8 cellular contexts compared by ENCODE assay signal in the genomic region with DNA sequence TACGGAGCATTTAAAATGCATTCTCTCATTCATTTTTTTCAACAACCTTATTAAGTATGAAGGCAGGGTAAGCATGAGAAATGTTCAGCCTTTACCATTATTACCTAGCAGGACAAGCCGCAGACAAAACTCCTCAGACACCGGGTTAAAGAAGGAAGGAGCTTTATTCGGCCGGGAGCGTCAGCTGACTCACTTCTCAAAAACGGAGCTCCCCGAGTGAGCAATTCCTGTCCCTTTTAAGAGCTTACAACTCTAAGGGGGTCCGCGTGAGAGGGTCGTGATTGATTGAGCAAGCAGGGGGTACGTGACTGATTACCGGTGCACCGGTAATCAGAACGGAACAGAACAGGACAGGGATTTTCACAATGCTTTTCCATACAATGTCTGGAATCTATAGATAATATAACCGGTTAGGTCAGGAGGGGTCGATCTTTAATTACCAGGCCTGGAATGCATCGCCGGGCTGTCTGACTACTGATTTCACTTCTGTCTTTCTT. TPM values are rescaled to one million over a fixed set of nuclear protein-coding genes. Genes with fewer than 3 reads are reported as not detected.
DNase-seq lines count a peak whose midpoint lies in the region; ATAC-seq and TF ChIP-seq lines count a peak whose summit lies in the region.
"Not testable (repeated sequence)": the region's sequence is repeated elsewhere in the genome, so short reads cannot be mapped to it uniquely, and the experiment has no call there.

No MANE protein-coding gene starts in this region.

- ATAC-seq in GM21360 (IDR thresholded peaks at IDR 0.05; ENCODE audit: unreplicated experiment) (peak; percentile 4), HG03432 (IDR thresholded peaks at IDR 0.05; ENCODE audit: unreplicated experiment) (peak; percentile 15)
- ATAC-seq in activated T-helper 17 cell treated with anti-CD3 and anti-CD28 coated beads, Interleukin-2, amount 50 U/mL, for 72 hours (replicated peaks), result peak; percentile 27

- not testable (repeated sequence) for H3K23ac ChIP-seq in mesenchymal stem cell (ENCODE audit: low read length in 2 of 2)

- peaks cover 17% of the 10 kb centered on the region for H3K4me1 Mint-ChIP-seq in activated T-helper 17 cell treated with anti-CD3 and anti-CD28 coated beads, Interleukin-2, amount 50 U/mL, for 72 hours

- H3K4me1 ChIP-seq in Peyer's patch, result peaks cover 0 to 24% (median 8%) of the 10 kb centered on the region in 4 donors
- H3K4me1 ChIP-seq in mesenchymal stem cell (ENCODE audit: control insufficient read depth, insufficient read depth, low read depth, low read length), result not testable (repeated sequence)

- H2BK15ac ChIP-seq in mesenchymal stem cell (ENCODE audit: low read depth, poor library complexity, severe bottlenecking), result not testable (repeated sequence)

- not testable (repeated sequence) for H3K27me3 ChIP-seq in Peyer's patch; mesenchymal stem cell (ENCODE audit: control insufficient read depth in 1 of 2, insufficient read depth in 1 of 2, low read length in 2 of 2)

- not testable (repeated sequence) for H3K27me3 Mint-ChIP-seq in activated T-helper 17 cell treated with anti-CD3 and anti-CD28 coated beads, Interleukin-2, amount 50 U/mL, for 72 hours

- not testable (repeated sequence) for TF ChIP-seq POLR2A in Peyer's patch (IDR thresholded peaks at IDR 0.05)

- H2BK120ac ChIP-seq in mesenchymal stem cell (ENCODE audit: low read depth, low read length), result not testable (repeated sequence)

- H3K27ac ChIP-seq in Peyer's patch (peak overlapping the region; percentile 81 to 94 (median 86)), mesenchymal stem cell (ENCODE audit: low read length, poor library complexity, severe bottlenecking) (peak overlapping the region; percentile 74)

- H3K9ac ChIP-seq in mesenchymal stem cell (ENCODE audit: low read length), result peak overlapping the region; percentile 90

- not testable (repeated sequence) for H2AK5ac ChIP-seq in mesenchymal stem cell (ENCODE audit: low read length, severe bottlenecking)

- not testable (repeated sequence) for H3K79me1 ChIP-seq in mesenchymal stem cell (replicated peaks; ENCODE audit: low read length, poor library complexity, severe bottlenecking)

- H3K36me3 Mint-ChIP-seq in activated T-helper 17 cell treated with anti-CD3 and anti-CD28 coated beads, Interleukin-2, amount 50 U/mL, for 72 hours (ENCODE audit: low read depth), result peaks cover 49% of the 10 kb centered on the region

- peak overlapping the region; percentile 39 for H2AFZ ChIP-seq in mesenchymal stem cell (ENCODE audit: low read depth, low read length)

- H3K14ac ChIP-seq in mesenchymal stem cell (ENCODE audit: low read length in 2 of 2), result not testable (repeated sequence)

- peak overlapping the region; percentile 95 for H3K27ac Mint-ChIP-seq in activated T-helper 17 cell treated with anti-CD3 and anti-CD28 coated beads, Interleukin-2, amount 50 U/mL, for 72 hours

- not testable (repeated sequence) for H3K9me3 ChIP-seq in Peyer's patch; mesenchymal stem cell (ENCODE audit: control insufficient read depth, low read length)

- H3K18ac ChIP-seq in mesenchymal stem cell (ENCODE audit: low read depth in 1 of 2, low read length in 2 of 2), result not testable (repeated sequence)

- H3K9me3 Mint-ChIP-seq in activated T-helper 17 cell treated with anti-CD3 and anti-CD28 coated beads, Interleukin-2, amount 50 U/mL, for 72 hours, result not testable (repeated sequence)

- WGBS in mesenchymal stem cell, result 2% methylated on average over 14 of the region's 19 CpGs

- not testable (repeated sequence) for H2BK12ac ChIP-seq in mesenchymal stem cell (ENCODE audit: low read length in 2 of 2)

- H4K91ac ChIP-seq in mesenchymal stem cell (ENCODE audit: low read length), result not testable (repeated sequence)

- H2BK5ac ChIP-seq in mesenchymal stem cell (ENCODE audit: low read depth, low read length, poor library complexity, severe bottlenecking), result not testable (repeated sequence)

- H3K4me3 Mint-ChIP-seq in activated T-helper 17 cell treated with anti-CD3 and anti-CD28 coated beads, Interleukin-2, amount 50 U/mL, for 72 hours, result peak overlapping the region; percentile 95

- not testable (repeated sequence) for H4K8ac ChIP-seq in mesenchymal stem cell (ENCODE audit: low read length)

- H3K4ac ChIP-seq in mesenchymal stem cell (ENCODE audit: low read depth in 1 of 2, low read length in 2 of 2), result not testable (repeated sequence)

- DNase-seq in CD1c-positive myeloid dendritic cell (ENCODE audit: extremely low spot score), result peak; percentile 66
- peak in 2 of 3 donors; percentile 37 to 58 for DNase-seq in Peyer's patch
- DNase-seq in epithelial cell of proximal tubule (ENCODE audit: low read depth), result not testable (repeated sequence)
- DNase-seq in mesenchymal stem cell, result peak; percentile 25
- peak; percentile 43 for DNase-seq in stimulated activated CD8-positive, alpha-beta memory T cell treated with anti-CD3 and anti-CD28 coated beads, Interleukin-4, amount 100 ng/mL, for 48 hours

- peaks cover 0 to 21% (median 0%) of the 10 kb centered on the region in 3 donors for H3K36me3 ChIP-seq in Peyer's patch
- peaks cover 11 to 19% of the 10 kb centered on the region in 2 experiments for H3K36me3 ChIP-seq in mesenchymal stem cell (ENCODE audit: control insufficient read depth in 1 of 2, insufficient read depth in 2 of 2, low read depth in 1 of 2, low read length in 2 of 2)

- H3K4me3 ChIP-seq in Peyer's patch, result peak overlapping the region; percentile 69 to 85 (median 78)
- H3K4me3 ChIP-seq in epithelial cell of proximal tubule (ENCODE audit: low read depth, low read length), result peak overlapping the region; percentile 97
- peak overlapping the region in 1 of 2 experiments; percentile 91 for H3K4me3 ChIP-seq in mesenchymal stem cell (ENCODE audit: insufficient read depth in 1 of 2, low read depth in 1 of 2, low read length in 2 of 2)

- H3K4me2 ChIP-seq in mesenchymal stem cell (ENCODE audit: low read length, poor library complexity, severe bottlenecking), result peak overlapping the region; percentile 47

- TF ChIP-seq CTCF in Peyer's patch (IDR thresholded peaks at IDR 0.05); epithelial cell of proximal tubule (conservative IDR thresholded peaks at IDR 0.05; ENCODE audit: low read depth, low read length): not testable (repeated sequence)

RNA-seq across cellular contexts. Expression of a gene that starts 0.5 kb away (rescaled TPM):
- total RNA-seq in Peyer's patch (10 to 100 TPM; 18.2 to 38.3 (median 33.8) TPM), epithelial cell of proximal tubule (20.4 and 35.2 TPM in 2 replicates)
- 10 to 100 TPM; 19.2 to 22.9 TPM for total RNA-seq in activated T-helper 17 cell treated with anti-CD3 and anti-CD28 coated beads, Interleukin-2, amount 50 U/mL, for 72 hours
- polyA plus RNA-seq in mesenchymal stem cell (2013, experiment 1 of 2), result 30.3 TPM
- 30.4 TPM for polyA plus RNA-seq in mesenchymal stem cell (2013, experiment 2 of 2)

RNA-seq across cellular contexts. Expression of a gene that starts 24.2 kb away (rescaled TPM):
- 10 to 100 TPM; 14.2 to 51.2 (median 25.8) TPM for total RNA-seq in Peyer's patch
- total RNA-seq in activated T-helper 17 cell treated with anti-CD3 and anti-CD28 coated beads, Interleukin-2, amount 50 U/mL, for 72 hours, result 1 to 10 TPM; 1.8 to 2.5 TPM
- total RNA-seq in epithelial cell of proximal tubule, result 39.3 and 56.6 TPM in 2 replicates
- 44.9 TPM for polyA plus RNA-seq in mesenchymal stem cell (2013, experiment 1 of 2)
- polyA plus RNA-seq in mesenchymal stem cell (2013, experiment 2 of 2), result 46.0 TPM

RNA-seq across cellular contexts. Expression of a gene that starts 55.0 kb away (rescaled TPM):
- total RNA-seq in Peyer's patch (100 to 1,000 TPM in 1 of 4 donors, 10 to 100 TPM in 3; 62.7 to 101 (median 80.8) TPM), epithelial cell of proximal tubule (58.6 and 82.2 TPM in 2 replicates)
- 10 to 100 TPM; 34.1 to 54.3 TPM for total RNA-seq in activated T-helper 17 cell treated with anti-CD3 and anti-CD28 coated beads, Interleukin-2, amount 50 U/mL, for 72 hours
- polyA plus RNA-seq in mesenchymal stem cell (2013, experiment 1 of 2), result 50.9 TPM
- 50.8 TPM for polyA plus RNA-seq in mesenchymal stem cell (2013, experiment 2 of 2)

Comparison
In these comparisons a context has a peak if more than half of its experiments do, and no peak if none do; other contexts are left out.
1. RNA of a gene that starts 24.2 kb away (total RNA-seq): 39.3 to 56.6 TPM in epithelial cell of proximal tubule and 14.2 to 51.2 TPM in Peyer's patch; 1.8 to 2.5 TPM in activated T-helper 17 cell treated with anti-CD3 and anti-CD28 coated beads, Interleukin-2, amount 50 U/mL, for 72 hours; every median in the first group is over 4 times any median in the second.
2. Peak in every context shown above with its lines, with median percentiles within 50 percentile points of each other: ATAC-seq.